In the genomic region with DNA sequence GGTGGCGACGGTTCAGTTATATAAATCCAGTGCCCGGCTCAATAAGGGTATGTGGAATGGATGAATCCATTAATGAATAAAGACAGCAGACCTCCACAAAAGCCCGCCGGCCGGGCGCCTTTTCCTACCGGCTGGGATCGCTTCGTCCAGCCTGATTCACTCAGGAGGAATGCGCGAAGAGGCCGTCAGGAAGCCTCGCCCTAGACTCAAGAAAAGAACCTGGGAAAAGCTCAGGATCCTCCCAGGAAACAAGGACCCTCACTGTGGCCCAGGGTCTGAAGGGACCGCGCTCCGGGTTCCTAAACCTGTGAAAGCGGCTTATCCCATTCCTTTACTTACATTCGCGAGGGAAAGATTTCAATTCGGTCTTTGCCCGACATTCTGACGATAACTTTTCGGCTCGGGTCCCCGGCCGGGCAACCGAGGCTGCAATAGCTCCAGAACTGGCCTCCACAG, we compare ENCODE assay signal across 8 cellular contexts. TPM values are rescaled to one million over a fixed set of nuclear protein-coding genes. Genes with fewer than 3 reads are reported as not detected.
DNase-seq lines count a peak whose midpoint lies in the region; ATAC-seq and FAIRE-seq lines count a peak whose summit lies in the region.

No MANE protein-coding gene starts in this region.

- no peak for FAIRE-seq in small intestine (lab: Jason Lieb, UNC)

- H3K4me1 ChIP-seq in right cardiac atrium (ENCODE audit: control insufficient read depth, insufficient read depth, low read length) (peaks cover 6% of the 10 kb centered on the region), small intestine (ENCODE audit: control insufficient read depth in 2 of 2, insufficient read depth in 1 of 2, low read depth in 1 of 2, low read length in 1 of 2) (peaks cover 2 to 8% of the 10 kb centered on the region in 2 donors)

- H3K27ac ChIP-seq in right cardiac atrium (ENCODE audit: low read length) (peak overlapping the region; percentile 69), small intestine (ENCODE audit: low read depth in 1 of 2, low read length in 1 of 2) (peak overlapping the region; percentile 56 to 80)

- H3K9me3 ChIP-seq in right cardiac atrium (ENCODE audit: control insufficient read depth, low read length) (no peaks in the 10 kb centered on the region), small intestine (ENCODE audit: control insufficient read depth, low read depth) (no peaks in the 10 kb centered on the region)

- peak overlapping the region; percentile 96 to 99 for H3K27ac Mint-ChIP-seq in activated naive CD4-positive, alpha-beta T cell treated with anti-CD3 and anti-CD28 coated beads, Interleukin-2, amount 50 U/mL, for 72 hours

- peaks cover 22 to 26% of the 10 kb centered on the region in 2 donors for H3K36me3 Mint-ChIP-seq in activated naive CD4-positive, alpha-beta T cell treated with anti-CD3 and anti-CD28 coated beads, Interleukin-2, amount 50 U/mL, for 72 hours

- intact Hi-C loops in right cardiac atrium (cut with DNase I): no loop called here

- peak overlapping the region; percentile 85 for H3K4me3 ChIP-seq in right cardiac atrium (ENCODE audit: low read length)
- H3K4me3 ChIP-seq in small intestine (ENCODE audit: low read depth in 1 of 2, low read length in 2 of 2): peak overlapping the region; percentile 56 to 79

- ATAC-seq in HG03354 (IDR thresholded peaks at IDR 0.05; ENCODE audit: poor library complexity, severe bottlenecking, unreplicated experiment) (peak; percentile 0), right cardiac atrium (peak; percentile 0 to 49), GM21737 (IDR thresholded peaks at IDR 0.05; ENCODE audit: unreplicated experiment) (no peak)
- no peak for ATAC-seq in activated naive CD4-positive, alpha-beta T cell treated with anti-CD3 and anti-CD28 coated beads, Interleukin-2, amount 50 U/mL, for 72 hours

- H3K27me3 ChIP-seq in right cardiac atrium (ENCODE audit: control insufficient read depth, insufficient read depth) (no peaks in the 10 kb centered on the region), small intestine (ENCODE audit: control insufficient read depth in 2 of 2, insufficient read depth in 2 of 2, low read length in 2 of 2) (no peaks in the 10 kb centered on the region)

- no peaks in the 10 kb centered on the region for H3K36me3 ChIP-seq in small intestine (ENCODE audit: control insufficient read depth in 2 of 2, insufficient read depth in 2 of 2, low read length in 2 of 2)

- peak; percentile 80 for DNase-seq in EH (ENCODE audit: low read depth)
- no peak for DNase-seq in activated naive CD4-positive, alpha-beta T cell treated with anti-CD3 and anti-CD28 coated beads, Interleukin-2, amount 50 U/mL, for 72 hours (ENCODE audit: low spot score in 2 of 2)
- DNase-seq in right cardiac atrium: peak; percentile 46 to 69 (median 62)
- no peak for DNase-seq in small intestine
- no peak for DNase-seq in NCI-H2029 treated with DMSO at 0.1 percent for 48 hours (lab: John Stamatoyannopoulos, UW)
- DNase-seq in C1 segment of cervical spinal cord (lab: John Stamatoyannopoulos, UW): no peak

- WGBS in right cardiac atrium: under 1% methylated on average over 28 of the region's 28 CpGs
- 0 to 1% (median 0%) methylated on average over 28 of the region's 28 CpGs for WGBS in small intestine, 3 donors

- H3K9me3 Mint-ChIP-seq in activated naive CD4-positive, alpha-beta T cell treated with anti-CD3 and anti-CD28 coated beads, Interleukin-2, amount 50 U/mL, for 72 hours: no peaks in the 10 kb centered on the region

RNA-seq across cellular contexts. Expression of gene ATP6V1D, which starts 0.3 kb away (rescaled TPM):
- 10 to 100 TPM; 24.3 to 28.4 TPM for total RNA-seq in activated naive CD4-positive, alpha-beta T cell treated with anti-CD3 and anti-CD28 coated beads, Interleukin-2, amount 50 U/mL, for 72 hours
- total RNA-seq in right cardiac atrium: 100 to 1,000 TPM; 110 to 131 (median 126) TPM
- polyA plus RNA-seq in right cardiac atrium: 139 TPM
- 10 to 100 TPM; 43.1 to 84.3 (median 55.1) TPM for polyA plus RNA-seq in small intestine

RNA-seq across cellular contexts. Expression of gene EIF2S1, which starts 0.8 kb away (rescaled TPM):
- 100 to 1,000 TPM; 139 to 176 TPM for total RNA-seq in activated naive CD4-positive, alpha-beta T cell treated with anti-CD3 and anti-CD28 coated beads, Interleukin-2, amount 50 U/mL, for 72 hours
- 10 to 100 TPM; 71.3 to 91.3 (median 84.6) TPM for total RNA-seq in right cardiac atrium
- polyA plus RNA-seq in right cardiac atrium: 57.2 TPM
- 100 to 1,000 TPM in 1 of 3 donors, 10 to 100 TPM in 2; 43.6 to 116 (median 59.7) TPM for polyA plus RNA-seq in small intestine

RNA-seq across cellular contexts. Expression of gene PLEK2, which starts 52.6 kb away (rescaled TPM):
- total RNA-seq in activated naive CD4-positive, alpha-beta T cell treated with anti-CD3 and anti-CD28 coated beads, Interleukin-2, amount 50 U/mL, for 72 hours: 1 to 10 TPM; 3.3 to 6.5 TPM
- total RNA-seq in right cardiac atrium: under 1 TPM in 2 of 4 donors, not detected in 2; 0.37 to 0.82 TPM
- polyA plus RNA-seq in right cardiac atrium: 0.34 TPM
- polyA plus RNA-seq in small intestine: 10 to 100 TPM; 55.7 to 88.3 (median 78.5) TPM

Comparison
In these comparisons a context has a peak if more than half of its experiments do, and no peak if none do; other contexts are left out.
1. DNase-seq: peak in EH (single experiment) and right cardiac atrium (3 of 3); none in activated naive CD4-positive, alpha-beta T cell treated with anti-CD3 and anti-CD28 coated beads, Interleukin-2, amount 50 U/mL, for 72 hours (0 of 2), small intestine (single experiment), NCI-H2029 treated with DMSO at 0.1 percent for 48 hours (single experiment) and C1 segment of cervical spinal cord (0 of 14).
2. ATAC-seq: peak in HG03354 (single experiment) and right cardiac atrium (2 of 2); none in activated naive CD4-positive, alpha-beta T cell treated with anti-CD3 and anti-CD28 coated beads, Interleukin-2, amount 50 U/mL, for 72 hours (0 of 2) and GM21737 (single experiment).